1 cellular context compared by ENCODE assay signal in genomic region chr5:141564216-141564692, GRCh38.
TF ChIP-seq lines count a peak whose summit lies in the region.

No MANE protein-coding gene starts in this region.

TF ChIP-seq in GM12878, 131 proteins besides CTCF, POLR2A, EP300 and RAD21 (continued from another document):
- TF ChIP-seq POU2F2 (IDR thresholded peaks at IDR 0.05; ENCODE audit: borderline replicate concordance, low read depth, low read length), result peak; percentile 63; the same call in 1 of the 3 replicates
- peak; percentile 92 for TF ChIP-seq SMARCA5 (IDR thresholded peaks at IDR 0.05)
- TF ChIP-seq ZNF207 (IDR thresholded peaks at IDR 0.05; ENCODE audit: borderline replicate concordance), result peak; percentile 82; the same call in 1 of the 2 replicates
- no peak for TF ChIP-seq E4F1 (IDR thresholded peaks at IDR 0.05; ENCODE audit: borderline replicate concordance, partially characterized antibody)
- peak; percentile 99 for TF ChIP-seq ATF7 (IDR thresholded peaks at IDR 0.05; ENCODE audit: low read depth)
- no peak for TF ChIP-seq STAT3 (IDR thresholded peaks at IDR 0.05; ENCODE audit: low read depth, low read length)
- TF ChIP-seq BHLHE40 (IDR thresholded peaks at IDR 0.05; ENCODE audit: borderline replicate concordance in 1 of 2, low read depth in 2 of 2, low read length in 1 of 2), result 0 out of 4 replicates have a peak, but pooled peaks of 1 of the 2 experiments have one; percentile 7
- TF ChIP-seq NR2C1 (IDR thresholded peaks at IDR 0.05), result 0 out of 2 replicates have a peak, but pooled peaks have one; percentile 8
- peak; percentile 47; the same call in 1 of the 2 replicates for TF ChIP-seq RELB (IDR thresholded peaks at IDR 0.05; ENCODE audit: low read depth)
- no peak for TF ChIP-seq TBL1XR1 (IDR thresholded peaks at IDR 0.05; ENCODE audit: low read depth, low read length)
- peak; percentile 17; the same call in 1 of the 2 replicates for TF ChIP-seq JUNB (IDR thresholded peaks at IDR 0.05)
- TF ChIP-seq ZNF217 (IDR thresholded peaks at IDR 0.05), result no peak
- TF ChIP-seq MXI1 (IDR thresholded peaks at IDR 0.05; ENCODE audit: low read depth, low read length), result no peak
- TF ChIP-seq MLLT1 (IDR thresholded peaks at IDR 0.05), result no peak
- peak; percentile 59; the same call in 1 of the 2 replicates for TF ChIP-seq ZNF687 (IDR thresholded peaks at IDR 0.05)
- peak in 1 of 2 experiments; percentile 30; a peak in 1 of 4 replicates for TF ChIP-seq IKZF2 (IDR thresholded peaks at IDR 0.05)
- TF ChIP-seq E2F8 (IDR thresholded peaks at IDR 0.05; ENCODE audit: low read depth, partially characterized antibody), result no peak
- no peak for TF ChIP-seq ZZZ3 (IDR thresholded peaks at IDR 0.05; ENCODE audit: control insufficient read depth, insufficient read length, low read depth)
- no peak for TF ChIP-seq SREBF1 (IDR thresholded peaks at IDR 0.05; ENCODE audit: low read length)
- peak; percentile 27; the same call in 1 of the 2 replicates for TF ChIP-seq YY1 (IDR thresholded peaks at IDR 0.05; ENCODE audit: low read depth, low read length)
